1 cellular context compared by ENCODE assay signal in the genomic region with DNA sequence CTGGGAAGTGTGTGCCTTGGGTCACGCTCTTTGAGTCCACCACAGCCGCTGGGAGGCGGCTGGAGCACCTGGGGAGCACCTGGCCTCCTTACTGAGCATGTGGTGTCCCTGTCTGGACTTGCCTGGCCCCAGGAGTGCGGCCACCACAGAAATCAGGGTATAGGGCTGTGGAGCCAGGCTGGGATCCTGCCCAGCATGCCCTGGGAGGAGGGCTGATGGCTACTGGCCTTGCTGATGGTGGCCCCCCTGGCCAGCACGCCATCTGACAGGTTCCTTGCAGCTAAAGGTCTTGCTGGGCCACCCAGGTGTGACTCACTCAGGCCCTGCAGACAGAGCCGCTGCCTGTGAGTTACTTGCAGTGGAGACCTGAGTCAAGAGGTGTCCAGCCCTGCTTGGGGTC.
TF ChIP-seq lines count a peak whose summit lies in the region.

No MANE protein-coding gene starts in this region.

TF ChIP-seq in GM23338, 12 proteins besides CTCF, POLR2A, EP300 and RAD21 (continued from another document):
- no peak for TF ChIP-seq ETS1 (IDR thresholded peaks at IDR 0.05)
- TF ChIP-seq STAT1 (IDR thresholded peaks at IDR 0.05; ENCODE audit: unreplicated experiment): no peak
- TF ChIP-seq, protein P1, sequence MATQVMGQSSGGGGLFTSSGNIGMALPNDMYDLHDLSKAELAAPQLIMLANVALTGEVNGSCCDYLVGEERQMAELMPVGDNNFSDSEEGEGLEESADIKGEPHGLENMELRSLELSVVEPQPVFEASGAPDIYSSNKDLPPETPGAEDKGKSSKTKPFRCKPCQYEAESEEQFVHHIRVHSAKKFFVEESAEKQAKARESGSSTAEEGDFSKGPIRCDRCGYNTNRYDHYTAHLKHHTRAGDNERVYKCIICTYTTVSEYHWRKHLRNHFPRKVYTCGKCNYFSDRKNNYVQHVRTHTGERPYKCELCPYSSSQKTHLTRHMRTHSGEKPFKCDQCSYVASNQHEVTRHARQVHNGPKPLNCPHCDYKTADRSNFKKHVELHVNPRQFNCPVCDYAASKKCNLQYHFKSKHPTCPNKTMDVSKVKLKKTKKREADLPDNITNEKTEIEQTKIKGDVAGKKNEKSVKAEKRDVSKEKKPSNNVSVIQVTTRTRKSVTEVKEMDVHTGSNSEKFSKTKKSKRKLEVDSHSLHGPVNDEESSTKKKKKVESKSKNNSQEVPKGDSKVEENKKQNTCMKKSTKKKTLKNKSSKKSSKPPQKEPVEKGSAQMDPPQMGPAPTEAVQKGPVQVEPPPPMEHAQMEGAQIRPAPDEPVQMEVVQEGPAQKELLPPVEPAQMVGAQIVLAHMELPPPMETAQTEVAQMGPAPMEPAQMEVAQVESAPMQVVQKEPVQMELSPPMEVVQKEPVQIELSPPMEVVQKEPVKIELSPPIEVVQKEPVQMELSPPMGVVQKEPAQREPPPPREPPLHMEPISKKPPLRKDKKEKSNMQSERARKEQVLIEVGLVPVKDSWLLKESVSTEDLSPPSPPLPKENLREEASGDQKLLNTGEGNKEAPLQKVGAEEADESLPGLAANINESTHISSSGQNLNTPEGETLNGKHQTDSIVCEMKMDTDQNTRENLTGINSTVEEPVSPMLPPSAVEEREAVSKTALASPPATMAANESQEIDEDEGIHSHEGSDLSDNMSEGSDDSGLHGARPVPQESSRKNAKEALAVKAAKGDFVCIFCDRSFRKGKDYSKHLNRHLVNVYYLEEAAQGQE (IDR thresholded peaks at IDR 0.05; ENCODE audit: unreplicated experiment): no peak
- no peak for TF ChIP-seq EZH2 (IDR thresholded peaks at IDR 0.05; ENCODE audit: low read depth, unreplicated experiment)
